2 cellular contexts compared by ENCODE assay signal in genomic region chr20:16434087-16434664, GRCh38.
TF ChIP-seq lines count a peak whose summit lies in the region.

No MANE protein-coding gene starts in this region.

TF ChIP-seq in WTC11, 78 proteins besides CTCF, POLR2A, EP300 and RAD21:
- TF ChIP-seq E2F5 (CRISPR knock-in tag; IDR thresholded peaks at IDR 0.05) (no peak), USF2 (CRISPR knock-in tag; IDR thresholded peaks at IDR 0.05) (no peak), GRHL2 (CRISPR knock-in tag; IDR thresholded peaks at IDR 0.05; ENCODE audit: insufficient replicate concordance, severe bottlenecking) (no peak), RORB (CRISPR knock-in tag; IDR thresholded peaks at IDR 0.05) (no peak), ZNF671 (CRISPR knock-in tag; IDR thresholded peaks at IDR 0.05) (no peak), IRF2 (CRISPR knock-in tag; IDR thresholded peaks at IDR 0.05; ENCODE audit: borderline replicate concordance, low read depth) (no peak), ZSCAN18 (CRISPR knock-in tag; IDR thresholded peaks at IDR 0.05) (no peak), FOXP1 (CRISPR knock-in tag; IDR thresholded peaks at IDR 0.05; ENCODE audit: borderline replicate concordance) (no peak), MAX (CRISPR knock-in tag; IDR thresholded peaks at IDR 0.05) (no peak), TEAD4 (CRISPR knock-in tag; IDR thresholded peaks at IDR 0.05) (no peak), KAT7 (CRISPR knock-in tag; IDR thresholded peaks at IDR 0.05; ENCODE audit: borderline replicate concordance) (no peak), FOXJ3 (CRISPR knock-in tag; IDR thresholded peaks at IDR 0.05; ENCODE audit: borderline replicate concordance) (no peak)
- TF ChIP-seq, protein P1, sequence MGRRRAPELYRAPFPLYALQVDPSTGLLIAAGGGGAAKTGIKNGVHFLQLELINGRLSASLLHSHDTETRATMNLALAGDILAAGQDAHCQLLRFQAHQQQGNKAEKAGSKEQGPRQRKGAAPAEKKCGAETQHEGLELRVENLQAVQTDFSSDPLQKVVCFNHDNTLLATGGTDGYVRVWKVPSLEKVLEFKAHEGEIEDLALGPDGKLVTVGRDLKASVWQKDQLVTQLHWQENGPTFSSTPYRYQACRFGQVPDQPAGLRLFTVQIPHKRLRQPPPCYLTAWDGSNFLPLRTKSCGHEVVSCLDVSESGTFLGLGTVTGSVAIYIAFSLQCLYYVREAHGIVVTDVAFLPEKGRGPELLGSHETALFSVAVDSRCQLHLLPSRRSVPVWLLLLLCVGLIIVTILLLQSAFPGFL (CRISPR knock-in tag; IDR thresholded peaks at IDR 0.05; ENCODE audit: borderline replicate concordance), result no peak

TF ChIP-seq in H1, 55 proteins besides CTCF, POLR2A, EP300 and RAD21:
- TF ChIP-seq MAFK (IDR thresholded peaks at IDR 0.05; ENCODE audit: low read depth, low read length) (no peak), CHD2 (IDR thresholded peaks at IDR 0.05; ENCODE audit: low read length) (peak; percentile 68)
